Comparison of ENCODE assay signal across 15 cellular contexts in the genomic region with DNA sequence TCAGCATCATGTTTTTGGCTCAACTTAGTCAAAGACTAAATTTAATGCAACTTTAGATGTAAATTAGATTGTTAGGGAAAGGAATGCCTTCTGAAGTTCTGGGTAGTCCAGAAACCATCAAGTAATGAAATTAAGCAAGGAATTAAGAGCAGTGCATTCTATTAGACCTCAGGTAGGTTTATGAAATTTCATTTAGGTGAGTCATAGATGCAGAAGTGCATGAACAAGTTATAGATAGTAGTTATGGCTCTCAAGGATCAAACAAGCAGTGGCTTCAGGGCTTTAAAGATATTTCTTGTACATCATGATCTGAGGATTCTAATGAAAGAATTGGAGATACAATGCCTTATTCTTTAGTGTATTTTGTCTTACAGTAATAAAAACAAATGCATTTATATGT. TPM values are rescaled to one million over a fixed set of nuclear protein-coding genes. Genes with fewer than 3 reads are reported as not detected.
DNase-seq lines count a peak whose midpoint lies in the region; ATAC-seq and TF ChIP-seq lines count a peak whose summit lies in the region.
"Had no signal": no experiment of that assay in that cellular context is flagged by ENCODE, and none has a peak within 500 bp of the region (broad histone marks: within the 10 kb centered on the region; RNA-seq: fewer than 3 reads in every experiment).

No MANE protein-coding gene starts in this region.

- H3K9me3 ChIP-seq in SK-N-SH (no peaks in the 10 kb centered on the region), RWPE2 (ENCODE audit: severe bottlenecking) (no peaks in the 10 kb centered on the region), sigmoid colon (no peaks in the 10 kb centered on the region)
- H3K9me3 ChIP-seq: BLaER1 treated with 17β-estradiol and CSF1 and Interleukin-3, amounts not matched to agents 10 nM and 100 nM had no signal

- H3K4me3 ChIP-seq in SK-N-SH (ENCODE audit: low read depth in 2 of 2, low read length in 1 of 2): no peak overlapping the region
- H3K4me3 ChIP-seq in RWPE2 (ENCODE audit: severe bottlenecking): no peak overlapping the region
- H3K4me3 ChIP-seq in sigmoid colon: no peak overlapping the region
- H3K4me3 ChIP-seq: BLaER1 treated with 17β-estradiol and CSF1 and Interleukin-3, amounts not matched to agents 10 nM and 100 nM had no signal

- CTCF ChIA-PET in SK-N-SH (lab: Yijun Ruan, JAX): no interaction called here

- H3K9me2 ChIP-seq in SK-N-SH: no peaks in the 10 kb centered on the region

- DNase-seq in SK-N-SH: no peak
- DNase-seq in RWPE2 (ENCODE audit: low spot score): no peak
- DNase-seq in kidney tubule cell (ENCODE audit: low spot score): peak; percentile 5
- no peak for DNase-seq in sigmoid colon
- DNase-seq in NCI-H82 treated with DMSO at 0.1 percent for 48 hours (lab: John Stamatoyannopoulos, UW; ENCODE audit: unreplicated experiment): no peak
- DNase-seq in CD14-positive monocyte (ENCODE audit: low spot score): no peak
- DNase-seq: 8988T; ACHN; CD4-positive, alpha-beta T cell; DMS153; GF-D8; HCEC 1CT; HFFc6 had no signal

- TF ChIP-seq CTCF in SK-N-SH (IDR thresholded peaks at IDR 0.05) (no peak), RWPE2 (IDR thresholded peaks at IDR 0.05; ENCODE audit: poor library complexity, severe bottlenecking) (no peak), sigmoid colon (IDR thresholded peaks at IDR 0.05) (no peak), CD14-positive monocyte (IDR thresholded peaks at IDR 0.05) (no peak)

- no peak overlapping the region for H3K4me2 ChIP-seq in SK-N-SH

- no peak for TF ChIP-seq POLR2A in sigmoid colon (IDR thresholded peaks at IDR 0.05)

- ATAC-seq in SK-N-SH treated with all-trans-retinoic acid at 6 μM for 48 hours (no peak), RWPE2 (ENCODE audit: low read depth) (peak; percentile 74; the same call in 2 of the 3 replicates)

- no peaks in the 10 kb centered on the region for H3K27me3 Mint-ChIP-seq in CD14-positive monocyte (ENCODE audit: low read depth in 3 of 3)

- H3F3A ChIP-seq in SK-N-SH (replicated peaks; ENCODE audit: insufficient read depth): no peaks in the 10 kb centered on the region

- POLR2A ChIA-PET in SK-N-SH (lab: Yijun Ruan, JAX): no interaction called here

- no peak overlapping the region for H2AFZ ChIP-seq in SK-N-SH (ENCODE audit: low read depth)

- no peak overlapping the region for H3K4me3 Mint-ChIP-seq in CD14-positive monocyte
- H3K4me3 Mint-ChIP-seq: CD4-positive, alpha-beta T cell; HFFc6 had no signal

- H3K4me1 ChIP-seq in SK-N-SH (ENCODE audit: control insufficient read depth in 1 of 2, insufficient read depth in 2 of 2, low read depth in 1 of 2, low read length in 1 of 2) (no peaks in the 10 kb centered on the region; a peak in 1 of 4 replicates), RWPE2 (ENCODE audit: insufficient read depth, poor library complexity, severe bottlenecking) (peaks cover 5% of the 10 kb centered on the region), sigmoid colon (no peaks in the 10 kb centered on the region)

- no peak overlapping the region for H3K9ac ChIP-seq in SK-N-SH
- H3K9ac ChIP-seq: BLaER1 treated with 17β-estradiol and CSF1 and Interleukin-3, amounts not matched to agents 10 nM and 100 nM had no signal

- H3K4me1 Mint-ChIP-seq in CD14-positive monocyte: peaks cover 25% of the 10 kb centered on the region

- H3K36me3 ChIP-seq in SK-N-SH (replicated peaks in 1 of 2; ENCODE audit: control insufficient read depth in 1 of 2, insufficient read depth in 2 of 2, low read length in 1 of 2): no peaks in the 10 kb centered on the region
- H3K36me3 ChIP-seq in RWPE2 (ENCODE audit: low read depth): no peaks in the 10 kb centered on the region
- H3K36me3 ChIP-seq in sigmoid colon: no peaks in the 10 kb centered on the region
- H3K36me3 ChIP-seq: BLaER1 treated with 17β-estradiol and CSF1 and Interleukin-3, amounts not matched to agents 10 nM and 100 nM had no signal

- peaks cover 0 to 2% of the 10 kb centered on the region in 2 donors for H3K36me3 Mint-ChIP-seq in CD14-positive monocyte

- peaks cover 0 to 2% (median 0%) of the 10 kb centered on the region in 7 donors for H3K9me3 Mint-ChIP-seq in CD14-positive monocyte
- H3K9me3 Mint-ChIP-seq: CD4-positive, alpha-beta T cell; HFFc6 had no signal

- H3K27me3 ChIP-seq in SK-N-SH (ENCODE audit: insufficient read depth) (no peaks in the 10 kb centered on the region), RWPE2 (ENCODE audit: insufficient read depth, poor library complexity, severe bottlenecking) (no peaks in the 10 kb centered on the region), sigmoid colon (no peaks in the 10 kb centered on the region)
- H3K27me3 ChIP-seq: BLaER1 treated with 17β-estradiol and CSF1 and Interleukin-3, amounts not matched to agents 10 nM and 100 nM had no signal

- H4K20me1 ChIP-seq in SK-N-SH (ENCODE audit: insufficient read depth): no peaks in the 10 kb centered on the region
- H4K20me1 ChIP-seq: BLaER1 treated with 17β-estradiol and CSF1 and Interleukin-3, amounts not matched to agents 10 nM and 100 nM had no signal

- H3K27ac ChIP-seq in SK-N-SH (ENCODE audit: low read depth in 2 of 2, low read length in 1 of 2): no peak overlapping the region
- no peak overlapping the region for H3K27ac ChIP-seq in RWPE2 (ENCODE audit: poor library complexity, severe bottlenecking)
- H3K27ac ChIP-seq in sigmoid colon: no peak overlapping the region

- peak overlapping the region in 1 of 7 donors; percentile 89 for H3K27ac Mint-ChIP-seq in CD14-positive monocyte
- H3K27ac Mint-ChIP-seq: CD4-positive, alpha-beta T cell; HFFc6 had no signal

- no peaks in the 10 kb centered on the region for H3K79me2 ChIP-seq in SK-N-SH (ENCODE audit: insufficient read depth)

- TF ChIP-seq EP300 in SK-N-SH (IDR thresholded peaks at IDR 0.05; ENCODE audit: borderline replicate concordance in 1 of 2, low read depth in 1 of 2, low read length in 1 of 2) (no peak), sigmoid colon (IDR thresholded peaks at IDR 0.05) (no peak)

- no peak for TF ChIP-seq RAD21 in SK-N-SH (IDR thresholded peaks at IDR 0.05; ENCODE audit: low read length)

- intact Hi-C loops in sigmoid colon (cut with DNase I) (no loop called here), CD14-positive monocyte (cut with micrococcal nuclease) (no loop called here)

TF ChIP-seq in SK-N-SH treated with all-trans-retinoic acid at 6 μM for 48 hours, 23 proteins besides CTCF, POLR2A, EP300 and RAD21:
- TF ChIP-seq ISL1 (CRISPR knock-in tag; IDR thresholded peaks at IDR 0.05): peak; percentile 60
- no peak for TF ChIP-seq BACH2 (CRISPR knock-in tag; IDR thresholded peaks at IDR 0.05; ENCODE audit: borderline replicate concordance)

TF ChIP-seq in SK-N-SH, 30 proteins besides CTCF, POLR2A, EP300 and RAD21:
- TF ChIP-seq, protein P1, sequence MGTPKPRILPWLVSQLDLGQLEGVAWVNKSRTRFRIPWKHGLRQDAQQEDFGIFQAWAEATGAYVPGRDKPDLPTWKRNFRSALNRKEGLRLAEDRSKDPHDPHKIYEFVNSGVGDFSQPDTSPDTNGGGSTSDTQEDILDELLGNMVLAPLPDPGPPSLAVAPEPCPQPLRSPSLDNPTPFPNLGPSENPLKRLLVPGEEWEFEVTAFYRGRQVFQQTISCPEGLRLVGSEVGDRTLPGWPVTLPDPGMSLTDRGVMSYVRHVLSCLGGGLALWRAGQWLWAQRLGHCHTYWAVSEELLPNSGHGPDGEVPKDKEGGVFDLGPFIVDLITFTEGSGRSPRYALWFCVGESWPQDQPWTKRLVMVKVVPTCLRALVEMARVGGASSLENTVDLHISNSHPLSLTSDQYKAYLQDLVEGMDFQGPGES (IDR thresholded peaks at IDR 0.05; ENCODE audit: low read depth, low read length): no peak
- TF ChIP-seq SMC3 (IDR thresholded peaks at IDR 0.05; ENCODE audit: low read depth, low read length) (no peak), TCF12 (IDR thresholded peaks at IDR 0.05) (no peak), NFIC (IDR thresholded peaks at IDR 0.05; ENCODE audit: borderline replicate concordance) (no peak), SIN3A (IDR thresholded peaks at IDR 0.05; ENCODE audit: borderline replicate concordance, low read depth, low read length) (no peak), TAF1 (IDR thresholded peaks at IDR 0.05; ENCODE audit: borderline replicate concordance, low read depth, low read length) (no peak), MEF2A (IDR thresholded peaks at IDR 0.05; ENCODE audit: borderline replicate concordance, low read depth) (no peak), CHD2 (IDR thresholded peaks at IDR 0.05; ENCODE audit: low read length, partially characterized antibody) (no peak), GABPA (IDR thresholded peaks at IDR 0.05; ENCODE audit: low read depth) (no peak)
- TF ChIP-seq, protein P2, sequence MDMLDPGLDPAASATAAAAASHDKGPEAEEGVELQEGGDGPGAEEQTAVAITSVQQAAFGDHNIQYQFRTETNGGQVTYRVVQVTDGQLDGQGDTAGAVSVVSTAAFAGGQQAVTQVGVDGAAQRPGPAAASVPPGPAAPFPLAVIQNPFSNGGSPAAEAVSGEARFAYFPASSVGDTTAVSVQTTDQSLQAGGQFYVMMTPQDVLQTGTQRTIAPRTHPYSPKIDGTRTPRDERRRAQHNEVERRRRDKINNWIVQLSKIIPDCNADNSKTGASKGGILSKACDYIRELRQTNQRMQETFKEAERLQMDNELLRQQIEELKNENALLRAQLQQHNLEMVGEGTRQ (IDR thresholded peaks at IDR 0.05; ENCODE audit: borderline replicate concordance, low read depth, low read length): no peak

RNA-seq across cellular contexts. Expression of a gene that starts 25.4 kb away (rescaled TPM):
- polyA plus RNA-seq in SK-N-SH (2012; rRNA removed) (4.5 and 5.6 TPM in 2 replicates), sigmoid colon (10 to 100 TPM in 2 of 3 donors, 1 to 10 TPM in 1; 8.6 to 15.0 (median 14.3) TPM), CD14-positive monocyte (10 to 100 TPM; 13.1 to 18.1 TPM)
- polyA plus RNA-seq in SK-N-SH (2012; cell fraction: cytosol; rRNA removed): 7.0 and 7.8 TPM in 2 replicates
- 3.2 and 6.0 TPM in 2 replicates for polyA plus RNA-seq in SK-N-SH (2012; cell fraction: nucleus; rRNA removed)
- total RNA-seq in sigmoid colon: 10 to 100 TPM; 29.1 to 43.3 (median 37.5) TPM
